In the genomic region with DNA sequence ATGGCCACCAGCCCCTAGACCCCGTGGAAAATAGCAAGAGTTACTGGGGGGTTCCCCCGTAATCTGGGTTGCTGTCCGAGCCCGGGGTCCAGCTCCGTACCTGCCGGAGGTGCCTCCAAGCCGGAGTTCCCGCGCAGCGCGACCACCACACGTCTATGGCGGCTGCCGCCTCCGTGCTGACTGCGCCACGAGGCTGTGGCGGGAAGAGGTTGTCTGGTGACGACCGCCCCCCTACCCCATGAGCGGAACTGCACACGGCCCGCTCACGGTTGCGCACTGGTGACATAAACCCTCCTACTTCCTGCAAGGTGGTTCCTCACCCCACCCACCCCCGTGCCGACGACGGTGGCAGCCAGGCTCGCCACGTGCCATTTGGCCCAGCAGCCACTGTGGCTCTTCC, we compare ENCODE assay signal across 1 cellular context.
A peak's percentile ranks its signal among the peaks of the same experiment; 100 is the strongest.
TF ChIP-seq lines count a peak whose summit lies in the region.

A gene (minus strand): TSS at position 184 of the 400 bp plus-strand sequence. CDS start 2,518 bp downstream, outside the sequence.

TF ChIP-seq in K562, 482 proteins besides CTCF, POLR2A, EP300 and RAD21 (continued from another document):
- TF ChIP-seq, protein P1, sequence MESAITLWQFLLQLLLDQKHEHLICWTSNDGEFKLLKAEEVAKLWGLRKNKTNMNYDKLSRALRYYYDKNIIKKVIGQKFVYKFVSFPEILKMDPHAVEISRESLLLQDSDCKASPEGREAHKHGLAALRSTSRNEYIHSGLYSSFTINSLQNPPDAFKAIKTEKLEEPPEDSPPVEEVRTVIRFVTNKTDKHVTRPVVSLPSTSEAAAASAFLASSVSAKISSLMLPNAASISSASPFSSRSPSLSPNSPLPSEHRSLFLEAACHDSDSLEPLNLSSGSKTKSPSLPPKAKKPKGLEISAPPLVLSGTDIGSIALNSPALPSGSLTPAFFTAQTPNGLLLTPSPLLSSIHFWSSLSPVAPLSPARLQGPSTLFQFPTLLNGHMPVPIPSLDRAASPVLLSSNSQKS (CRISPR knock-in tag; IDR thresholded peaks at IDR 0.05) = no peak
- TF ChIP-seq, protein P2, sequence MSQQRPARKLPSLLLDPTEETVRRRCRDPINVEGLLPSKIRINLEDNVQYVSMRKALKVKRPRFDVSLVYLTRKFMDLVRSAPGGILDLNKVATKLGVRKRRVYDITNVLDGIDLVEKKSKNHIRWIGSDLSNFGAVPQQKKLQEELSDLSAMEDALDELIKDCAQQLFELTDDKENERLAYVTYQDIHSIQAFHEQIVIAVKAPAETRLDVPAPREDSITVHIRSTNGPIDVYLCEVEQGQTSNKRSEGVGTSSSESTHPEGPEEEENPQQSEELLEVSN (IDR thresholded peaks at IDR 0.05; ENCODE audit: borderline replicate concordance in 1 of 2, extremely low read depth in 1 of 2, insufficient read depth in 1 of 2, insufficient read length in 1 of 2, low read depth in 1 of 2, low read length in 1 of 2, poor library complexity in 1 of 2, severe bottlenecking in 1 of 2) = peak in 1 of 2 experiments; percentile 12
TF ChIP-seq in K562: peak in this region for 2.
